In the genomic region with DNA sequence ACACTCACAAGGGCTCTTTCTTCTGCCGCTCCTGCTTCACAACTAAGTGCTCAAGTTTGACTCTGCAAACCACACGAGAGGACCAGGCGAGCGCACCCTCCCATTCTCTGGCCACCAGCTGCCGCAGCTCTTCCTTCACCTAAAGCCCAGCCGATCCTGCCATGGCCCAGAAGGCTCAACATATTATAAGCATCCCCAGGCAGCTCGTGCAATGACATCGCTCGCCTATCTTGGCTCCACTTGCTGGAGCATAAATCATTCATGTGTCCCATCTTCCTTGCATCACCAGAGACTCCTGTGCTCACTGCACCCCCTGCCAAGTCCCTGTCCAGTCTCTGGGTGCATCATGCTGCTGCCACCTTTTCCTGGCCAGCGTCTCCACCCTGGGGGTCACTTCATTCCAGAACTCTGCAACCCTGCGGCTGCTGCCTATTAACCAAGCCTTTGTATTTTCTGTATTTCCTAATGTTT, we compare ENCODE assay signal across 18 cellular contexts. TPM values are rescaled to one million over a fixed set of nuclear protein-coding genes. Genes with fewer than 3 reads are reported as not detected.
A peak's percentile ranks its signal among the peaks of the same experiment; 100 is the strongest.
DNase-seq lines count a peak whose midpoint lies in the region; TF ChIP-seq lines count a peak whose summit lies in the region.
"Had no signal": no experiment of that assay in that cellular context is flagged by ENCODE, and none has a peak within 500 bp of the region (broad histone marks: within the 10 kb centered on the region; RNA-seq: fewer than 3 reads in every experiment).

No MANE protein-coding gene starts in this region.

- H3K9ac ChIP-seq in BLaER1, result no peak overlapping the region
- no peak overlapping the region for H3K9ac ChIP-seq in Karpas-422 (ENCODE audit: low read length)

- H3K4me1 ChIP-seq in BLaER1 (peaks cover 17% of the 10 kb centered on the region), Karpas-422 (ENCODE audit: low read length) (no peaks in the 10 kb centered on the region)
- H3K4me1 ChIP-seq: ascending aorta, colonic mucosa, heart left ventricle, right atrium auricular region, SJSA1 had no signal

- TF ChIP-seq CTCF in fibroblast of mammary gland (conservative IDR thresholded peaks at IDR 0.05; ENCODE audit: control insufficient read depth, insufficient read depth, low read depth, low read length), result no peak

- no peaks in the 10 kb centered on the region for H3K27me3 ChIP-seq in BLaER1
- no peaks in the 10 kb centered on the region for H3K27me3 ChIP-seq in Karpas-422 (ENCODE audit: low read length)
- H3K27me3 ChIP-seq: ascending aorta, colonic mucosa, heart left ventricle, right atrium auricular region, SJSA1 had no signal

- H2AFZ ChIP-seq in Karpas-422 (ENCODE audit: low read length), result no peak overlapping the region
- H2AFZ ChIP-seq: GM23338, PC-9 had no signal

- peak overlapping the region; percentile 68 for H3K4me2 ChIP-seq in BLaER1
- no peak overlapping the region for H3K4me2 ChIP-seq in Karpas-422 (ENCODE audit: low read depth, low read length, poor library complexity, severe bottlenecking)
- H3K4me2 ChIP-seq: GM23338, PC-9 had no signal

- no peaks in the 10 kb centered on the region for H3K9me3 ChIP-seq in BLaER1
- no peaks in the 10 kb centered on the region for H3K9me3 ChIP-seq in Karpas-422 (ENCODE audit: low read length)
- H3K9me3 ChIP-seq: ascending aorta, colonic mucosa, heart left ventricle, right atrium auricular region, SJSA1 had no signal

- H3K27ac ChIP-seq in BLaER1 (no peak overlapping the region), Karpas-422 (ENCODE audit: low read length) (no peak overlapping the region)
- H3K27ac ChIP-seq: ascending aorta, colonic mucosa, heart left ventricle, PC-9, right atrium auricular region, SJSA1 had no signal

- H3K4me3 ChIP-seq in BLaER1 (no peak overlapping the region), Karpas-422 (ENCODE audit: low read length) (no peak overlapping the region), fibroblast of mammary gland (ENCODE audit: control insufficient read depth, low read depth, low read length) (no peak overlapping the region)
- H3K4me3 ChIP-seq: ascending aorta, colonic mucosa, GM23338, heart left ventricle, PC-9, right atrium auricular region, SJSA1 had no signal

- H3K9me2 ChIP-seq in Karpas-422 (replicated peaks; ENCODE audit: insufficient read depth, low read length), result no peaks in the 10 kb centered on the region

- H3K36me3 ChIP-seq in BLaER1, result no peaks in the 10 kb centered on the region
- H3K36me3 ChIP-seq in Karpas-422 (ENCODE audit: insufficient read depth, low read length), result no peaks in the 10 kb centered on the region
- H3K36me3 ChIP-seq: ascending aorta, heart left ventricle, right atrium auricular region, SJSA1 had no signal

- H3K79me2 ChIP-seq in Karpas-422 (ENCODE audit: low read length), result no peaks in the 10 kb centered on the region

- H4K20me1 ChIP-seq in BLaER1, result no peaks in the 10 kb centered on the region
- H4K20me1 ChIP-seq in Karpas-422 (ENCODE audit: insufficient read depth, low read depth, low read length), result no peaks in the 10 kb centered on the region

- DNase-seq in Karpas-422 (peak; percentile 2), fibroblast of mammary gland (ENCODE audit: low read depth) (peak; percentile 47), retina (peak; percentile 54), germinal center (ENCODE audit: low spot score) (no peak), pons (ENCODE audit: low spot score) (no peak), SKM-1 (lab: John Stamatoyannopoulos, UW; ENCODE audit: unreplicated experiment) (no peak), KG1 (lab: John Stamatoyannopoulos, UW) (no peak)
- DNase-seq: AML-193, colonic mucosa, heart left ventricle, NCI-H1092, NCI-H69, PC-9 had no signal

RNA-seq across cellular contexts. Expression of gene PSMG4, which starts 59.0 kb away (rescaled TPM):
- total RNA-seq in Karpas-422 (2014; rRNA removed; shearing (Covaris generic); ENCODE audit: low replicate concordance), result 42.3 and 90.4 TPM in 2 replicates

Comparison
In these comparisons a context has a peak if more than half of its experiments do, and no peak if none do; other contexts are left out.
1. DNase-seq: peak in Karpas-422 (single experiment), fibroblast of mammary gland (single experiment) and retina (single experiment); none in germinal center (single experiment), pons (single experiment), SKM-1 (single experiment) and KG1 (single experiment).